Comparison of ENCODE assay signal across 22 cellular contexts in the genomic region with DNA sequence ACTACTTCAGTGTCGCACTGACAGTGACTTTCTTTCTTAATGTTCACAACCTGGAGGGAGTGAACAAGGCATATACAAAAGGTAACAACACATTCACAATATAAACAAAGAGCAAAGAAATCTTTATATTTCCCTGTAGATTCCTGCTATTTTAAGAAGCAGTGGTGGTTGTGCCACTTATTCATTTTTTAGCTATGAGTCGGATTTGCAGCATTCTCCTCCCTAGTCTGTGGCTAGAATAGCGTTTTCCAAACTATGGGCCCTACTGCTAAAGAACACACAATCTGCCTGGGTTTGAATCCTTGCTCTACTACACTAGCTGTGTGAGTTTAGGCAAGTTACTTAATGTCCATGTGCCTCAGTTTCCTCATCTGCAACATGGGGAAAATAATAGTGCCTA. TPM values are rescaled to one million over a fixed set of nuclear protein-coding genes. Genes with fewer than 3 reads are reported as not detected.
DNase-seq lines count a peak whose midpoint lies in the region; ATAC-seq, FAIRE-seq and TF ChIP-seq lines count a peak whose summit lies in the region.
"Had no signal": no experiment of that assay in that cellular context is flagged by ENCODE, and none has a peak within 500 bp of the region (broad histone marks: within the 10 kb centered on the region; RNA-seq: fewer than 3 reads in every experiment).

No MANE protein-coding gene starts in this region.

- H3K4me3 ChIP-seq in PC-3 (ENCODE audit: low read length) = no peak overlapping the region
- no peak overlapping the region for H3K4me3 ChIP-seq in endothelial cell of umbilical vein (replicated peaks in 1 of 3; ENCODE audit: insufficient read depth in 1 of 3, low read depth in 1 of 3, low read length in 3 of 3)
- H3K4me3 ChIP-seq in neural cell (ENCODE audit: low read length) = no peak overlapping the region
- H3K4me3 ChIP-seq: ascending aorta, gastroesophageal sphincter, neural progenitor cell, SJCRH30, suprapubic skin, vagina had no signal

- DNase-seq in GM03348 (ENCODE audit: low spot score) (peak; percentile 47), PC-3 (peak; percentile 15), endothelial cell of umbilical vein (ENCODE audit: low read depth, low spot score) (no peak), NCI-H526 (lab: John Stamatoyannopoulos, UW) (no peak), iPS-NIHi7 (ENCODE audit: extremely low spot score) (no peak), islet precursor cell (no peak)
- no peak for DNase-seq in activated CD4-positive, alpha-beta memory T cell treated with anti-CD3 and anti-CD28 coated beads for 36 hours
- DNase-seq: activated CD4-positive, alpha-beta memory T cell treated with anti-CD3 and anti-CD28 coated beads, Interleukin-2, amount 10 ng/mL, durations not matched to agents 7 days and 5 days; activated naive CD4-positive, alpha-beta T cell treated with Interleukin-2 at 50 U/mL for 16 hours; activated T-cell treated with anti-CD3 and anti-CD28 coated beads, Interleukin-2, amount 50 U/mL, for 1 hour; Kasumi-1; T-helper 2 cell had no signal

- TF ChIP-seq EP300 in neural cell (conservative IDR thresholded peaks at IDR 0.05; ENCODE audit: poor library complexity, severe bottlenecking) = no peak

- H3K4me1 Mint-ChIP-seq in activated CD4-positive, alpha-beta memory T cell treated with anti-CD3 and anti-CD28 coated beads for 36 hours (ENCODE audit: low read depth) = peaks cover 1% of the 10 kb centered on the region

- H3K27ac Mint-ChIP-seq in activated CD4-positive, alpha-beta memory T cell treated with anti-CD3 and anti-CD28 coated beads for 36 hours = no peak overlapping the region
- H3K27ac Mint-ChIP-seq: activated CD4-positive, alpha-beta memory T cell treated with anti-CD3 and anti-CD28 coated beads, Interleukin-2, amount 10 ng/mL, durations not matched to agents 7 days and 5 days; neural progenitor cell had no signal

- TF ChIP-seq RAD21 in neural cell (conservative IDR thresholded peaks at IDR 0.05) = no peak

- no peaks in the 10 kb centered on the region for H3F3A ChIP-seq in PC-3 (ENCODE audit: low read length, unreplicated experiment)
- H3F3A ChIP-seq in neural cell (ENCODE audit: insufficient read depth, low read length, poor library complexity, severe bottlenecking) = peaks cover 3% of the 10 kb centered on the region

- H3K9me3 ChIP-seq in PC-3 (ENCODE audit: low read length) = no peaks in the 10 kb centered on the region
- H3K9me3 ChIP-seq in endothelial cell of umbilical vein (replicated peaks; ENCODE audit: control insufficient read depth, insufficient read depth, low read length) = no peaks in the 10 kb centered on the region
- no peaks in the 10 kb centered on the region for H3K9me3 ChIP-seq in neural cell (ENCODE audit: low read length)
- H3K9me3 ChIP-seq: ascending aorta, gastroesophageal sphincter, SJCRH30, suprapubic skin, vagina had no signal

- H3K9ac ChIP-seq in PC-3 (ENCODE audit: low read length) (no peak overlapping the region), endothelial cell of umbilical vein (replicated peaks; ENCODE audit: extremely low read depth, insufficient read depth, low read length) (no peak overlapping the region), neural cell (ENCODE audit: low read length) (peak overlapping the region; percentile 25)
- H3K9ac ChIP-seq: neural progenitor cell had no signal

- H3K4me2 ChIP-seq in PC-3 (ENCODE audit: low read length) (peak overlapping the region; percentile 59; the same call in 1 of the 2 replicates), endothelial cell of umbilical vein (ENCODE audit: insufficient read depth, low read length) (no peak overlapping the region), neural cell (ENCODE audit: low read length) (no peak overlapping the region)
- H3K4me2 ChIP-seq: neural progenitor cell had no signal

- intact Hi-C loops in PC-3 (cut with micrococcal nuclease) = no loop called here
- intact Hi-C loops in endothelial cell of umbilical vein (cut with micrococcal nuclease) = no loop called here
- intact Hi-C loops in activated CD4-positive, alpha-beta memory T cell treated with anti-CD3 and anti-CD28 coated beads for 36 hours (cut with micrococcal nuclease) = no loop called here

- H2AFZ ChIP-seq in PC-3 (ENCODE audit: low read length) (no peak overlapping the region), endothelial cell of umbilical vein (ENCODE audit: low read depth, low read length) (no peak overlapping the region), neural cell (ENCODE audit: low read depth, low read length) (no peak overlapping the region)

- peak; percentile 58 for FAIRE-seq in endothelial cell of umbilical vein (lab: Jason Lieb, UNC)
- FAIRE-seq: colon, endometrium had no signal

- ATAC-seq in PC-3 = peak; percentile 47
- ATAC-seq: gastroesophageal sphincter, left lobe of liver had no signal

- H3K36me3 Mint-ChIP-seq in activated CD4-positive, alpha-beta memory T cell treated with anti-CD3 and anti-CD28 coated beads for 36 hours = no peaks in the 10 kb centered on the region
- H3K36me3 Mint-ChIP-seq: neural progenitor cell had no signal

- H3K4me1 ChIP-seq in PC-3 (ENCODE audit: insufficient read depth, low read length) (peaks cover 28% of the 10 kb centered on the region), endothelial cell of umbilical vein (ENCODE audit: control insufficient read depth, extremely low read depth, insufficient read depth, low read length) (peaks cover 17% of the 10 kb centered on the region)
- H3K4me1 ChIP-seq: ascending aorta, suprapubic skin, vagina had no signal

- dilution Hi-C loops in endothelial cell of umbilical vein (cut with MboI; ENCODE audit: extremely low pct_ligation_motif_present, low sequenced_read_pairs) = no loop called here

- TF ChIP-seq POLR2A in endothelial cell of umbilical vein (IDR thresholded peaks at IDR 0.05; ENCODE audit: low read depth, low read length) = no peak

- no peaks in the 10 kb centered on the region for H3K9me3 Mint-ChIP-seq in activated CD4-positive, alpha-beta memory T cell treated with anti-CD3 and anti-CD28 coated beads for 36 hours
- H3K9me3 Mint-ChIP-seq: activated CD4-positive, alpha-beta memory T cell treated with anti-CD3 and anti-CD28 coated beads, Interleukin-2, amount 10 ng/mL, durations not matched to agents 7 days and 5 days; neural progenitor cell had no signal

- H3K4me3 Mint-ChIP-seq in activated CD4-positive, alpha-beta memory T cell treated with anti-CD3 and anti-CD28 coated beads for 36 hours = no peak overlapping the region
- H3K4me3 Mint-ChIP-seq: activated CD4-positive, alpha-beta memory T cell treated with anti-CD3 and anti-CD28 coated beads, Interleukin-2, amount 10 ng/mL, durations not matched to agents 7 days and 5 days had no signal

- TF ChIP-seq CTCF in PC-3 (conservative IDR thresholded peaks at IDR 0.05; ENCODE audit: low read depth, low read length) = no peak
- no peak for TF ChIP-seq CTCF in endothelial cell of umbilical vein (IDR thresholded peaks at IDR 0.05; ENCODE audit: extremely low read depth in 1 of 2, insufficient read depth in 1 of 2, low read depth in 1 of 2, low read length in 2 of 2)
- TF ChIP-seq CTCF in neural cell (IDR thresholded peaks at IDR 0.05; ENCODE audit: poor library complexity, severe bottlenecking) = no peak

- peaks cover 6% of the 10 kb centered on the region for H3K27me3 Mint-ChIP-seq in activated CD4-positive, alpha-beta memory T cell treated with anti-CD3 and anti-CD28 coated beads for 36 hours

- no TSS peak for BruUV-seq in PC-3 (replicated peaks; lab: Mats Ljungman, UMichigan)
- BruUV-seq in endothelial cell of umbilical vein (replicated peaks; lab: Mats Ljungman, UMichigan) = no TSS peak

- CTCF ChIA-PET in PC-3 (lab: Charles Lee) (no interaction called here), endothelial cell of umbilical vein (lab: Charles Lee) (interaction anchor here (1.2 to 2.5 kb wide), 2 partner anchors 9 to 36 kb away, joined by 3 to 8 read pairs; no protein-coding TSS in a partner anchor)
- CTCF ChIA-PET in activated CD4-positive, alpha-beta memory T cell treated with anti-CD3 and anti-CD28 coated beads for 36 hours (lab: Charles Lee) = interaction anchor here (0.6 kb wide), 1 partner anchor 9 kb away, joined by 3 read pairs; no protein-coding TSS in a partner anchor

- H3K27me3 ChIP-seq in PC-3 (ENCODE audit: low read length) (no peaks in the 10 kb centered on the region), endothelial cell of umbilical vein (ENCODE audit: control insufficient read depth in 2 of 2, insufficient read depth in 2 of 2, low read length in 2 of 2) (peaks cover 4 to 20% of the 10 kb centered on the region in 2 experiments), neural cell (ENCODE audit: insufficient read depth, low read depth, low read length) (no peaks in the 10 kb centered on the region)
- H3K27me3 ChIP-seq: ascending aorta, gastroesophageal sphincter, neural progenitor cell, SJCRH30, vagina had no signal

- H3K27ac ChIP-seq in PC-3 (ENCODE audit: low read length) = no peak overlapping the region
- no peak overlapping the region for H3K27ac ChIP-seq in endothelial cell of umbilical vein (ENCODE audit: insufficient read depth, low read depth, low read length)
- peak overlapping the region; percentile 92 for H3K27ac ChIP-seq in neural cell (ENCODE audit: low read length)
- H3K27ac ChIP-seq: ascending aorta, neural progenitor cell, SJCRH30, suprapubic skin, vagina had no signal

- no peaks in the 10 kb centered on the region for H4K20me1 ChIP-seq in PC-3 (ENCODE audit: low read length)
- H4K20me1 ChIP-seq in endothelial cell of umbilical vein (replicated peaks; ENCODE audit: control insufficient read depth, extremely low read depth, insufficient read depth, low read length) = no peaks in the 10 kb centered on the region
- no peaks in the 10 kb centered on the region for H4K20me1 ChIP-seq in neural cell (ENCODE audit: insufficient read depth)

- H3K9me1 ChIP-seq in endothelial cell of umbilical vein (replicated peaks; ENCODE audit: control insufficient read depth, extremely low read depth, insufficient read depth, low read length) = no peaks in the 10 kb centered on the region

- H3K79me2 ChIP-seq in PC-3 (ENCODE audit: low read length) = no peaks in the 10 kb centered on the region
- H3K79me2 ChIP-seq in endothelial cell of umbilical vein (ENCODE audit: control insufficient read depth, insufficient read depth, low read length) = no peaks in the 10 kb centered on the region
- H3K79me2 ChIP-seq in neural cell (replicated peaks; ENCODE audit: insufficient read depth, low read length) = no peaks in the 10 kb centered on the region

- POLR2A ChIA-PET in PC-3 (lab: Charles Lee; ENCODE audit: unreplicated experiment) (no interaction called here), endothelial cell of umbilical vein (lab: Charles Lee) (no interaction called here)
- POLR2A ChIA-PET in activated CD4-positive, alpha-beta memory T cell treated with anti-CD3 and anti-CD28 coated beads for 36 hours (lab: Charles Lee) = no interaction called here

- H3K9me2 ChIP-seq in PC-3 (replicated peaks; ENCODE audit: low read length) = no peaks in the 10 kb centered on the region
- H3K9me2 ChIP-seq in neural cell (ENCODE audit: insufficient read depth, low read length) = no peaks in the 10 kb centered on the region

- H3K36me3 ChIP-seq in PC-3 (ENCODE audit: low read depth, low read length) (no peaks in the 10 kb centered on the region), endothelial cell of umbilical vein (ENCODE audit: control insufficient read depth in 2 of 2, extremely low read depth in 1 of 2, insufficient read depth in 2 of 2, low read length in 2 of 2) (no peaks in the 10 kb centered on the region), neural cell (ENCODE audit: insufficient read depth, low read length) (no peaks in the 10 kb centered on the region)
- H3K36me3 ChIP-seq: ascending aorta, gastroesophageal sphincter, neural progenitor cell, SJCRH30, suprapubic skin, vagina had no signal

RNA-seq across cellular contexts. Expression of gene MDM1, which starts 18.6 kb away (rescaled TPM):
- 10.4 and 19.2 TPM in 2 replicates for total RNA-seq in PC-3 (2014; rRNA removed)
- total RNA-seq in endothelial cell of umbilical vein = 12.5 and 14.4 TPM in 2 replicates
- polyA plus RNA-seq in endothelial cell of umbilical vein = 2.9 and 4.3 TPM in 2 replicates
- polyA plus RNA-seq in endothelial cell of umbilical vein (2011; cell fraction: cytosol; rRNA removed) = 3.7 and 4.5 TPM in 2 replicates
- polyA plus RNA-seq in endothelial cell of umbilical vein (2011; cell fraction: nucleus; rRNA removed) = 41.9 and 62.1 TPM in 2 replicates
- 8.4 and 8.7 TPM in 2 replicates for polyA plus RNA-seq in endothelial cell of umbilical vein (2012)
- polyA minus RNA-seq in endothelial cell of umbilical vein = 3.8 and 4.2 TPM in 2 replicates
- polyA minus RNA-seq in endothelial cell of umbilical vein (2011; cell fraction: cytosol; rRNA and poly(A)+ RNA removed) = 6.7 TPM
- polyA minus RNA-seq in endothelial cell of umbilical vein (2011; cell fraction: nucleus; rRNA and poly(A)+ RNA removed) = 15.0 and 28.1 TPM in 2 replicates
- polyA plus RNA-seq in neural cell = 35.5 and 37.0 TPM in 2 replicates
- polyA minus RNA-seq in neural cell = 33.8 and 40.1 TPM in 2 replicates
- 10 to 100 TPM; 13.8 to 15.6 TPM for total RNA-seq in activated CD4-positive, alpha-beta memory T cell treated with anti-CD3 and anti-CD28 coated beads for 36 hours

Comparison
In these comparisons a context has a peak if more than half of its experiments do, and no peak if none do; other contexts are left out.
1. DNase-seq: peak in GM03348 (single experiment) and PC-3 (single experiment); none in endothelial cell of umbilical vein (single experiment), NCI-H526 (0 of 2), iPS-NIHi7 (single experiment), islet precursor cell (single experiment) and activated CD4-positive, alpha-beta memory T cell treated with anti-CD3 and anti-CD28 coated beads for 36 hours (single experiment).